19 cellular contexts compared by ENCODE assay signal in the genomic region with DNA sequence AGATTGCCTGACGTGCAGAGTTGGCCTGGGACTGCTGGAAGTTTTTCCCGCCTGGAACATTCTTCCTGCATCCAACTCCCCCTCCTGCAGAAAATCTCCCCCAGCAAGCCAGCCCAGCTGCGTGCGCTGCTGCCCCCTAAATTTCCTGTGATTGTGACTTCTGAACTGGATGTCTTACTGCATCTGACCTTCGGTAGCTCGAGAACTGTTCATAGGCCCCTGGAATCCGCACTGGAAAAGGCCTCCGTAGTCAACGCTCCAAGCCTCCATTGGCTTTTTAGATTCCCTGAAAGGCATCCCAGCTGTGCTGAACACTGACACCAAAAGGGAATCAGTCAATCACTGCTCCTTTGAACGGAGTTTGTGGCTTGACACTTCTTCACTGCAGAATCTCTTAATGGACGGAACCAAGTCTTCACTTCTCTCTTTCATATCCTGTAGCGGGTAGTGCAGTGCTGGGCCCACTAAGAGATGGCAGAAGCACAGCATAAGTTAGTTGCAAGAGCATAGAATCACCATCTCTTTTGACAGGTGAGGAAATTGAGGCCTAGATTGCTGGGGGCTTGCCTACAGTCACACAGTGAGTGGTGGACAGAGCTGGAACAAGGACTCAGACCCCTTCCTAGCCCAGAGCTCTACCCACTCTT. TPM values are rescaled to one million over a fixed set of nuclear protein-coding genes. Genes with fewer than 3 reads are reported as not detected.
A peak's percentile ranks its signal among the peaks of the same experiment; 100 is the strongest.
DNase-seq lines count a peak whose midpoint lies in the region; ATAC-seq, FAIRE-seq and TF ChIP-seq lines count a peak whose summit lies in the region.
"Had no signal": no experiment of that assay in that cellular context is flagged by ENCODE, and none has a peak within 500 bp of the region (broad histone marks: within the 10 kb centered on the region; RNA-seq: fewer than 3 reads in every experiment).

No MANE protein-coding gene starts in this region.

- H3K27me3 Mint-ChIP-seq in brain: no peaks in the 10 kb centered on the region

- no peaks in the 10 kb centered on the region for H3K36me3 Mint-ChIP-seq in brain
- H3K36me3 Mint-ChIP-seq: CD14-positive monocyte had no signal

- peak overlapping the region in 3 of 5 experiments; percentile 27 to 90 (median 81) for H3K27ac Mint-ChIP-seq in brain
- H3K27ac Mint-ChIP-seq: CD14-positive monocyte had no signal

- no peaks in the 10 kb centered on the region for H3K36me3 ChIP-seq in left ventricle myocardium inferior
- H3K36me3 ChIP-seq: MG63 had no signal

- peaks cover 0 to 9% (median 3%) of the 10 kb centered on the region in 5 experiments for H3K9me3 Mint-ChIP-seq in brain

- 71% methylated on average over 12 of the region's 12 CpGs for whole genome bisulfite sequencing in right cardiac atrium

- intact Hi-C loops in left ventricle myocardium inferior (cut with micrococcal nuclease) (no loop called here), right cardiac atrium (cut with DNase I) (no loop called here), sciatic nerve (cut with DNase I) (no loop called here)

- no peak for DNase-seq in left ventricle myocardium inferior
- no peak for DNase-seq in right cardiac atrium
- DNase-seq in sciatic nerve (ENCODE audit: low spot score): no peak
- DNase-seq in NCI-H2171 (lab: John Stamatoyannopoulos, UW): no peak
- DNase-seq in AG08396 (ENCODE audit: low spot score): no peak
- no peak for DNase-seq in RCC 7860 (ENCODE audit: low spot score)
- DNase-seq: DMS 273 treated with DMSO at 0.1 percent for 48 hours; EL; HCEC 1CT; Karpas-422; MG63; NCI-H1105 treated with DMSO at 0.1 percent for 48 hours; NCI-H1694 treated with DMSO at 0.1 percent for 48 hours; NK-92 treated with Interleukin-12 subunit alpha and Interleukin-12 subunit beta, amount 100 ng/mL, for 24 hours had no signal

- H3K27ac ChIP-seq in left ventricle myocardium inferior (replicated peaks) (peak overlapping the region; percentile 71), right cardiac atrium (ENCODE audit: low read length) (no peak overlapping the region)
- H3K27ac ChIP-seq: RWPE1 had no signal

- FAIRE-seq in RCC 7860 (lab: Jason Lieb, UNC): no peak

- TF ChIP-seq CTCF in left ventricle myocardium inferior (IDR thresholded peaks at IDR 0.05; ENCODE audit: borderline replicate concordance): no peak
- no peak for TF ChIP-seq CTCF in brain (conservative IDR thresholded peaks at IDR 0.05)

- peaks cover 53% of the 10 kb centered on the region for H3K4me1 Mint-ChIP-seq in brain

- H3K9me3 ChIP-seq in left ventricle myocardium inferior (replicated peaks) (peaks cover 10% of the 10 kb centered on the region), right cardiac atrium (ENCODE audit: control insufficient read depth, low read length) (no peaks in the 10 kb centered on the region)

- H3K4me3 ChIP-seq in left ventricle myocardium inferior (no peak overlapping the region), right cardiac atrium (ENCODE audit: low read length) (no peak overlapping the region)
- H3K4me3 ChIP-seq: MG63 had no signal

- H3K4me1 ChIP-seq in left ventricle myocardium inferior: peaks cover 19% of the 10 kb centered on the region
- H3K4me1 ChIP-seq in right cardiac atrium (ENCODE audit: control insufficient read depth, insufficient read depth, low read length): no peaks in the 10 kb centered on the region

- ATAC-seq in right cardiac atrium (no peak), sciatic nerve (peak; percentile 32), GM21723 (IDR thresholded peaks at IDR 0.05; ENCODE audit: unreplicated experiment) (no peak)

- H3K4me3 Mint-ChIP-seq in brain: no peak overlapping the region
- H3K4me3 Mint-ChIP-seq: CD14-positive monocyte had no signal

- peaks cover 17% of the 10 kb centered on the region for H3K27me3 ChIP-seq in left ventricle myocardium inferior (ENCODE audit: low read depth)
- H3K27me3 ChIP-seq in right cardiac atrium (ENCODE audit: control insufficient read depth, insufficient read depth): no peaks in the 10 kb centered on the region
- H3K27me3 ChIP-seq: MG63 had no signal

RNA-seq across cellular contexts. Expression of a gene that starts 14.2 kb away (rescaled TPM):
- 5.0 TPM for total RNA-seq in left ventricle myocardium inferior
- total RNA-seq in right cardiac atrium: 1 to 10 TPM in 3 of 4 donors, under 1 TPM in 1; 0.78 to 3.2 (median 1.9) TPM
- 2.1 TPM for polyA plus RNA-seq in right cardiac atrium
- polyA plus RNA-seq in brain (ENCODE audit: insufficient read depth, low read depth, low replicate concordance): 27.4 TPM
- total RNA-seq in sciatic nerve: 0.45 TPM
- total RNA-seq: HT-29 had no signal
- polyA plus RNA-seq: CD14-positive monocyte had no signal
